Comparison of ENCODE assay signal across 22 cellular contexts in the genomic region with DNA sequence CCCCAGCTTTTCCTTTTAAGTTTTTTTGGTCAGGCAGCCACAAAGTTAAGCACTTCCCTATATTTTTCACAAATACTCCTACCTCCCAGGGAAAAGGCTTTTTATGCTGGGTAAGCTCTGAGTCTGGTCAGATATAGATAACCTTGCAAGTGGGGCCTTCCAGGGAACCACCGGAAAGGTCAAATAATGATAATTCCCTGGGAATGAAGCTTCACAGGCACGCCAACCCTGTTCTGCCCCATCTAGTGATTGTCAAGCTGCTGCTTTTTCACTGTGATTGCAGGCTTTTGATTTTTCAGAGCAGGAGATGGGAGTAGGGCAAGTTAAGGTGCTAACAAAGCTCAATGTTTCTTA.
"Had no signal": no experiment of that assay in that cellular context is flagged by ENCODE, and none has a peak within 500 bp of the region (broad histone marks: within the 10 kb centered on the region; RNA-seq: fewer than 3 reads in every experiment).

No MANE protein-coding gene starts in this region.

- H3K9me3 ChIP-seq: adrenal gland, prostate gland, thyroid gland, upper lobe of right lung had no signal

- H3K27me3 ChIP-seq: adrenal gland, ascending aorta, brain microvascular endothelial cell, foreskin keratinocyte, thyroid gland, upper lobe of right lung had no signal

- H3K36me3 Mint-ChIP-seq: natural killer cell had no signal

- H3K4me1 ChIP-seq: ascending aorta, foreskin keratinocyte, prostate gland had no signal

- H3K27ac Mint-ChIP-seq: activated CD4-positive, alpha-beta memory T cell treated with anti-CD3 and anti-CD28 coated beads for 36 hours; activated T-helper 1 cell treated with anti-CD3 and anti-CD28 coated beads, Interleukin-12 subunit alpha, Interleukin-12 subunit beta, Interleukin-2, Interleukin-4 antibody, amounts not matched to agents 30 ng/mL and 10 ng/mL and 1 ng/mL, durations not matched to agents 14 hours and 24 hours and 36 hours; T-helper 1 cell treated with Interleukin-12 subunit alpha and Interleukin-12 subunit beta and Interleukin-4 antibody, amounts not matched to agents 30 μg/mL and 1 μg/mL, for 36 hours had no signal

- H3K36me3 ChIP-seq: adrenal gland, ascending aorta, brain microvascular endothelial cell, lower lobe of right lung, prostate gland, thyroid gland, upper lobe of right lung had no signal

- H3K27me3 Mint-ChIP-seq: activated CD4-positive, alpha-beta memory T cell treated with anti-CD3 and anti-CD28 coated beads for 36 hours had no signal

- DNase-seq: activated CD4-positive, alpha-beta memory T cell treated with anti-CD3 and anti-CD28 coated beads for 36 hours; activated CD4-positive, alpha-beta T cell treated with anti-CD3 and anti-CD28 coated beads for 48 hours; activated gamma-delta T cell; activated naive CD4-positive, alpha-beta T cell treated with anti-CD3 and anti-CD28 coated beads, Interleukin-2, amount 50 U/mL, for 16 hours; adrenal gland; brain microvascular endothelial cell; central memory CD4-positive, alpha-beta T cell; effector memory CD4-positive, alpha-beta T cell; foreskin keratinocyte; hippocampal formation; left cardiac atrium; lower lobe of right lung; natural killer cell; stimulated activated CD4-positive, alpha-beta T cell treated with anti-CD3 and anti-CD28 coated beads, Interleukin-4, amount 100 ng/mL, for 24 hours; stimulated activated naive CD4-positive, alpha-beta T cell treated with Interleukin-2 at 50 U/mL for 16 hours; substantia nigra; thyroid gland; upper lobe of right lung had no signal

- H3K4me3 ChIP-seq: adrenal gland, ascending aorta, lower lobe of right lung, prostate gland, thyroid gland, upper lobe of right lung had no signal

- H3K27ac ChIP-seq: ascending aorta, brain microvascular endothelial cell, foreskin keratinocyte, lower lobe of right lung, prostate gland, thyroid gland, upper lobe of right lung had no signal

- H3K4me3 Mint-ChIP-seq: activated CD4-positive, alpha-beta memory T cell treated with anti-CD3 and anti-CD28 coated beads for 36 hours; activated T-helper 1 cell treated with anti-CD3 and anti-CD28 coated beads, Interleukin-12 subunit alpha, Interleukin-12 subunit beta, Interleukin-2, Interleukin-4 antibody, amounts not matched to agents 30 ng/mL and 10 ng/mL and 1 ng/mL, durations not matched to agents 14 hours and 24 hours and 36 hours; natural killer cell; T-helper 1 cell treated with Interleukin-12 subunit alpha and Interleukin-12 subunit beta and Interleukin-4 antibody, amounts not matched to agents 30 μg/mL and 1 μg/mL, for 36 hours had no signal

- ATAC-seq: foreskin keratinocyte, natural killer cell had no signal
